Comparison of ENCODE assay signal across 19 cellular contexts in genomic region chrX:9560219-9560618, GRCh38.
DNase-seq lines count a peak whose midpoint lies in the region; ATAC-seq, FAIRE-seq and TF ChIP-seq lines count a peak whose summit lies in the region.
"Had no signal": no experiment of that assay in that cellular context is flagged by ENCODE, and none has a peak within 500 bp of the region (broad histone marks: within the 10 kb centered on the region; RNA-seq: fewer than 3 reads in every experiment).

No MANE protein-coding gene starts in this region.

- no peaks in the 10 kb centered on the region for H3K9me3 ChIP-seq in gastrocnemius medialis

- H3K27me3 ChIP-seq in gastrocnemius medialis: no peaks in the 10 kb centered on the region
- H3K27me3 ChIP-seq: BLaER1 treated with 17β-estradiol and CSF1 and Interleukin-3, amounts not matched to agents 10 nM and 100 nM had no signal

- no peaks in the 10 kb centered on the region for H3K36me3 ChIP-seq in gastrocnemius medialis

- peak; percentile 36 to 76 for ATAC-seq in gastrocnemius medialis
- ATAC-seq in HG02763 (IDR thresholded peaks at IDR 0.05; ENCODE audit: unreplicated experiment): no peak
- ATAC-seq in GM21529 (IDR thresholded peaks at IDR 0.05; ENCODE audit: unreplicated experiment): no peak
- ATAC-seq: CD8-positive, alpha-beta T cell; HCT116; HepG2 had no signal

- intact Hi-C loops in gastrocnemius medialis (cut with DNase I; ENCODE audit: low total_unique reads): no loop called here

- TF ChIP-seq CTCF in gastrocnemius medialis (IDR thresholded peaks at IDR 0.05 in 4 of 5, conservative IDR thresholded peaks at IDR 0.05 in 1 of 5): no peak

- no peak overlapping the region for H3K4me3 ChIP-seq in gastrocnemius medialis
- H3K4me3 ChIP-seq: BLaER1 treated with 17β-estradiol and CSF1 and Interleukin-3, amounts not matched to agents 10 nM and 100 nM had no signal

- H3K4me1 ChIP-seq in gastrocnemius medialis: no peaks in the 10 kb centered on the region

- H3K27ac ChIP-seq in gastrocnemius medialis: no peak overlapping the region
- H3K27ac ChIP-seq: BLaER1 treated with 17β-estradiol and CSF1 and Interleukin-3, amounts not matched to agents 10 nM and 100 nM had no signal

- TF ChIP-seq POLR2A in gastrocnemius medialis (IDR thresholded peaks at IDR 0.05): no peak

- DNase-seq in SHP77 (lab: John Stamatoyannopoulos, UW) (peak; percentile 4 to 21), SHP77 treated with DMSO at 0.1 percent for 48 hours (lab: John Stamatoyannopoulos, UW) (no peak), midbrain (lab: John Stamatoyannopoulos, UW) (peak; percentile 12), gastrocnemius medialis (peak; percentile 3 to 46), urothelium cell line (ENCODE audit: low spot score) (no peak), iPS-NIHi11 (ENCODE audit: low spot score) (no peak)
- DNase-seq: 8988T; Calu3; CD8-positive, alpha-beta T cell; DMS79 treated with DMSO at 0.1 percent for 48 hours; GF-D8; GOT3; H7; HFFc6 had no signal

- in situ Hi-C loops in gastrocnemius medialis (cut with MboI; ENCODE audit: low sequenced_read_pairs in 4 of 4): no loop called here

- FAIRE-seq in urothelium cell line (lab: Jason Lieb, UNC): no peak
- FAIRE-seq: HepG2 had no signal

Comparison
In these comparisons a context has a peak if more than half of its experiments do, and no peak if none do; other contexts are left out.
1. DNase-seq: peak in SHP77 (2 of 2), midbrain (single experiment) and gastrocnemius medialis (2 of 2); none in SHP77 treated with DMSO at 0.1 percent for 48 hours (single experiment), urothelium cell line (single experiment) and iPS-NIHi11 (single experiment).
2. ATAC-seq: peak in gastrocnemius medialis (2 of 2); none in HG02763 (single experiment) and GM21529 (single experiment).